3 cellular contexts compared by ENCODE assay signal in genomic region chr15:81558056-81558455, GRCh38.
"Had no signal": no experiment of that assay in that cellular context is flagged by ENCODE, and none has a peak within 500 bp of the region (broad histone marks: within the 10 kb centered on the region; RNA-seq: fewer than 3 reads in every experiment).

No MANE protein-coding gene starts in this region.

- DNase-seq: GDM1, GF-D8 had no signal

- H3K4me3 ChIP-seq: GM12878 had no signal

- ATAC-seq: GM12878 had no signal
